Comparison of ENCODE assay signal across 1 cellular context in genomic region chr2:186641807-186642321, GRCh38.
TF ChIP-seq lines count a peak whose summit lies in the region.

No MANE protein-coding gene starts in this region.

TF ChIP-seq in GM23338, 12 proteins besides CTCF, POLR2A, EP300 and RAD21 (continued from another document):
- TF ChIP-seq ZNF462 (CRISPR knock-in tag; IDR thresholded peaks at IDR 0.05) (no peak), ZNF331 (CRISPR knock-in tag; IDR thresholded peaks at IDR 0.05; ENCODE audit: low read depth) (no peak), CREB1 (CRISPR knock-in tag; IDR thresholded peaks at IDR 0.05; ENCODE audit: low read depth) (no peak), STAT1 (IDR thresholded peaks at IDR 0.05; ENCODE audit: unreplicated experiment) (no peak)
